ENCODE assay signal across 8 cellular contexts in genomic region chr9:26893030-26893676, GRCh38. TPM values are rescaled to one million over a fixed set of nuclear protein-coding genes. Genes with fewer than 3 reads are reported as not detected.
DNase-seq lines count a peak whose midpoint lies in the region; ATAC-seq, FAIRE-seq and TF ChIP-seq lines count a peak whose summit lies in the region.

No MANE protein-coding gene starts in this region.

- H3K4ac ChIP-seq in H1 (replicated peaks; ENCODE audit: insufficient read length, low read depth, low read length), result no peak overlapping the region

- no peaks in the 10 kb centered on the region for H3K79me1 ChIP-seq in H1 (ENCODE audit: low read depth, low read length)

- H3K27ac ChIP-seq in DND-41 (ENCODE audit: low read length) (peak overlapping the region; percentile 99), H1 (ENCODE audit: low read depth, low read length) (peak overlapping the region; percentile 96), ovary (peak overlapping the region in 1 of 2 donors; percentile 94)

- intact Hi-C loops in ovary (cut with DNase I), result no loop called here

- DNase-seq in DND-41 (no peak), NB4 (ENCODE audit: low read depth) (peak; percentile 0), H1 (ENCODE audit: low read depth in 1 of 2, low spot score in 2 of 2) (no peak), ovary (no peak), COR-L47 (lab: John Stamatoyannopoulos, UW) (no peak), NCI-H2081 (lab: John Stamatoyannopoulos, UW) (no peak)

- no peak overlapping the region for H2BK12ac ChIP-seq in H1 (ENCODE audit: low read depth, low read length)

- H3K14ac ChIP-seq in H1 (ENCODE audit: insufficient read length), result no peak overlapping the region

- CTCF ChIA-PET in H1 (lab: Charles Lee; ENCODE audit: partially characterized antibody), result interaction anchor here (0.8 to 3.0 kb wide), 3 partner anchors 19 to 82 kb away, joined by 3 to 23 read pairs (median 3); no protein-coding TSS in a partner anchor

- H2AK5ac ChIP-seq in H1 (ENCODE audit: low read depth, low read length), result 0 out of 2 replicates have a peak overlapping the region, but pooled peaks have one; percentile 10

- H3K4me2 ChIP-seq in DND-41 (ENCODE audit: insufficient read depth, low read length) (peak overlapping the region; percentile 66), H1 (ENCODE audit: insufficient read depth in 1 of 2, low read depth in 2 of 2, low read length in 2 of 2) (peak overlapping the region; percentile 64 to 76)

- no peak overlapping the region for H4K5ac ChIP-seq in H1 (ENCODE audit: insufficient read length, low read depth, low read length)

- no peak for FAIRE-seq in H1 (lab: Jason Lieb, UNC)

- no peak for ATAC-seq in DND-41 (ENCODE audit: insufficient read depth, low read depth)
- ATAC-seq in HG03045 (IDR thresholded peaks at IDR 0.05; ENCODE audit: unreplicated experiment), result no peak
- no peak for ATAC-seq in GM18861 (IDR thresholded peaks at IDR 0.05; ENCODE audit: unreplicated experiment)

- H3K79me2 ChIP-seq in DND-41 (ENCODE audit: insufficient read depth, low read length) (peaks cover 41% of the 10 kb centered on the region), H1 (ENCODE audit: control insufficient read depth in 1 of 2, insufficient read depth in 2 of 2, low read length in 2 of 2) (peaks cover 11 to 38% of the 10 kb centered on the region in 2 experiments)

- H4K20me1 ChIP-seq in DND-41 (ENCODE audit: insufficient read depth, low read length), result peaks cover 5% of the 10 kb centered on the region; the same call in 1 of the 2 replicates
- peaks cover 0 to 1% of the 10 kb centered on the region in 2 experiments for H4K20me1 ChIP-seq in H1 (replicated peaks in 1 of 2; ENCODE audit: control insufficient read depth in 1 of 2, insufficient read depth in 2 of 2, low read length in 2 of 2)

- H2BK15ac ChIP-seq in H1 (ENCODE audit: low read length), result no peak overlapping the region

- no peaks in the 10 kb centered on the region for H3K9me3 ChIP-seq in DND-41 (ENCODE audit: insufficient read depth, low read length, severe bottlenecking)
- no peaks in the 10 kb centered on the region for H3K9me3 ChIP-seq in H1 (ENCODE audit: insufficient read depth in 2 of 2, low read depth in 1 of 2, low read length in 1 of 2)
- no peaks in the 10 kb centered on the region for H3K9me3 ChIP-seq in ovary

- no peak overlapping the region for H2BK120ac ChIP-seq in H1 (replicated peaks; ENCODE audit: low read depth, low read length)

- H3K27me3 ChIP-seq in DND-41 (ENCODE audit: insufficient read depth, low read length, poor library complexity) (no peaks in the 10 kb centered on the region), H1 (replicated peaks in 1 of 4; ENCODE audit: control insufficient read depth in 3 of 4, extremely low read depth in 1 of 4, insufficient read depth in 3 of 4, low read length in 3 of 4) (no peaks in the 10 kb centered on the region), ovary (no peaks in the 10 kb centered on the region)

- TF ChIP-seq POLR2A in NB4 (IDR thresholded peaks at IDR 0.05; ENCODE audit: extremely low read depth, insufficient read length), result no peak
- TF ChIP-seq POLR2A in H1 (IDR thresholded peaks at IDR 0.05; ENCODE audit: control extremely low read depth in 1 of 2, low read depth in 2 of 2, low read length in 2 of 2), result no peak
- TF ChIP-seq POLR2A in ovary (IDR thresholded peaks at IDR 0.05), result no peak

- no peak overlapping the region for H3K18ac ChIP-seq in H1 (ENCODE audit: extremely low read depth, low read length)

- peak overlapping the region; percentile 67 to 96 for H3K4me3 ChIP-seq in DND-41 (ENCODE audit: low read depth in 1 of 2, low read length in 2 of 2)
- peak overlapping the region; percentile 79 for H3K4me3 ChIP-seq in NB4 (ENCODE audit: low read depth, low read length)
- peak overlapping the region; percentile 88 to 99 (median 92) for H3K4me3 ChIP-seq in H1 (ENCODE audit: extremely low read depth in 1 of 4, insufficient read depth in 2 of 4, low read depth in 3 of 4, low read length in 4 of 4)
- H3K4me3 ChIP-seq in ovary, result peak overlapping the region; percentile 82

- 25% methylated on average over 7 of the region's 7 CpGs; no CpG with 5 or more reads in 1 of the 2 experiments for WGBS in H1 (ENCODE audit: extremely low coverage in 1 of 2, insufficient coverage in 1 of 2, insufficient read length in 1 of 2, insufficient replicate concordance in 2 of 2, low coverage in 1 of 2, low lambda C conversion rate in 2 of 2, missing lambda C conversion rate in 1 of 2), 2 experiments
- 18 to 28% (median 20%) methylated on average over 7 of the region's 7 CpGs for WGBS in ovary, 3 donors

- TF ChIP-seq EP300 in H1 (IDR thresholded peaks at IDR 0.05; ENCODE audit: borderline replicate concordance in 1 of 2, low read depth in 2 of 2, low read length in 2 of 2) (no peak), ovary (IDR thresholded peaks at IDR 0.05) (peak; percentile 4)

- no peak for TF ChIP-seq CTCF in DND-41 (IDR thresholded peaks at IDR 0.05; ENCODE audit: borderline replicate concordance, extremely low read depth, low read length, poor library complexity, severe bottlenecking)
- no peak for TF ChIP-seq CTCF in NB4 (IDR thresholded peaks at IDR 0.05; ENCODE audit: low read depth, low read length)
- no peak for TF ChIP-seq CTCF in H1 (IDR thresholded peaks at IDR 0.05; ENCODE audit: control extremely low read depth in 1 of 3, insufficient read depth in 1 of 3, low read depth in 1 of 3, low read length in 3 of 3)
- TF ChIP-seq CTCF in ovary (IDR thresholded peaks at IDR 0.05), result no peak

- H2AFZ ChIP-seq in DND-41 (ENCODE audit: low read depth, low read length) (peak overlapping the region; percentile 98), H1 (ENCODE audit: low read length) (0 out of 2 replicates have a peak overlapping the region, but pooled peaks have one; percentile 24)

- H2BK20ac ChIP-seq in H1 (ENCODE audit: low read length), result no peak overlapping the region

- H3K23ac ChIP-seq in H1 (ENCODE audit: insufficient read length), result no peak overlapping the region

- no peak overlapping the region for H4K8ac ChIP-seq in H1 (ENCODE audit: extremely low read depth, insufficient read depth, low read length)

- H3K23me2 ChIP-seq in H1 (ENCODE audit: low read depth, low read length), result peaks cover 4% of the 10 kb centered on the region

- peaks cover 4% of the 10 kb centered on the region; the same call in 1 of the 2 replicates for H3K36me3 ChIP-seq in DND-41 (ENCODE audit: insufficient read depth, low read length)
- H3K36me3 ChIP-seq in H1 (ENCODE audit: control insufficient read depth in 2 of 4, insufficient read depth in 4 of 4, low read length in 3 of 4), result no peaks in the 10 kb centered on the region; a peak in 1 of 8 replicates
- no peaks in the 10 kb centered on the region for H3K36me3 ChIP-seq in ovary

- H4K91ac ChIP-seq in H1 (replicated peaks; ENCODE audit: insufficient read length, low read length), result no peak overlapping the region

- TF ChIP-seq RAD21 in H1 (IDR thresholded peaks at IDR 0.05 in 1 of 2, conservative IDR thresholded peaks at IDR 0.05 in 1 of 2; ENCODE audit: low read depth in 2 of 2, low read length in 2 of 2), result no peak

- H2BK5ac ChIP-seq in H1 (ENCODE audit: low read depth, low read length), result no peak overlapping the region

- POLR2A ChIA-PET in H1 (lab: Charles Lee; ENCODE audit: partially characterized antibody), result interaction anchor here (0.7 to 5.2 kb wide), 8 partner anchors 9 to 170 kb away, joined by 3 to 39 read pairs (median 6); partner anchors contain the start of genes IFT74 and PLAA

- H3K4me1 ChIP-seq in DND-41 (ENCODE audit: insufficient read depth, low read length), result peaks cover 34% of the 10 kb centered on the region
- peaks cover 0 to 3% (median 2%) of the 10 kb centered on the region in 4 experiments; a peak in 1 of 7 replicates for H3K4me1 ChIP-seq in H1 (replicated peaks in 1 of 4; ENCODE audit: control insufficient read depth in 3 of 4, insufficient read depth in 4 of 4, low read length in 3 of 4)
- H3K4me1 ChIP-seq in ovary (ENCODE audit: insufficient read depth), result peaks cover 2% of the 10 kb centered on the region

- H3K9ac ChIP-seq in DND-41 (ENCODE audit: low read depth, low read length) (peak overlapping the region; percentile 98), H1 (replicated peaks in 1 of 4; ENCODE audit: extremely low read depth in 1 of 4, low read depth in 3 of 4, low read length in 3 of 4) (peak overlapping the region; percentile 58 to 98 (median 82); a peak in 6 of 7 replicates)

- H3K56ac ChIP-seq in H1 (replicated peaks; ENCODE audit: insufficient read length, low read depth, low read length), result no peak overlapping the region

TF ChIP-seq in H1, 55 proteins besides CTCF, POLR2A, EP300 and RAD21:
- TF ChIP-seq TCF12 (IDR thresholded peaks at IDR 0.05; ENCODE audit: low read depth, low read length), result no peak
- no peak for TF ChIP-seq SIX5 (IDR thresholded peaks at IDR 0.05; ENCODE audit: low read depth, low read length)
- no peak for TF ChIP-seq FOSL1 (IDR thresholded peaks at IDR 0.05; ENCODE audit: insufficient read depth, low read depth, low read length)
- no peak for TF ChIP-seq RXRA (IDR thresholded peaks at IDR 0.05; ENCODE audit: insufficient read depth, low read depth, low read length)

RNA-seq across cellular contexts. Expression of gene CAAP1, which starts 0.6 kb away (rescaled TPM):
- 34.1 and 36.7 TPM in 2 replicates for total RNA-seq in H1 (2021; fragmentation: NEBNext Ultra II Directional; extraction: Animal tissue kit (Norgen Biotek cat#: 25700))
- polyA plus RNA-seq in H1 (2011; rRNA removed), result 9.5 and 13.8 TPM in 2 replicates
- 20.7 TPM for polyA plus RNA-seq in H1 (2011; cell fraction: cytosol; rRNA removed)
- polyA plus RNA-seq in H1 (2011; cell fraction: nucleus; rRNA removed), result 23.5 TPM
- 27.2 to 37.0 TPM (median 35.4 TPM) in 4 replicates for polyA plus RNA-seq in H1 (2012, experiment 1 of 2)
- 6.9 TPM for polyA plus RNA-seq in H1 (2012, experiment 2 of 2)
- 24.3 TPM for polyA plus RNA-seq in H1 (2013, experiment 1 of 2)
- 22.1 TPM for polyA plus RNA-seq in H1 (2013, experiment 2 of 2)
- polyA minus RNA-seq in H1 (2011; rRNA and poly(A)+ RNA removed), result 6.6 and 7.8 TPM in 2 replicates
- 24.2 TPM for polyA minus RNA-seq in H1 (2011; cell fraction: cytosol; rRNA and poly(A)+ RNA removed)
- polyA minus RNA-seq in H1 (2011; cell fraction: nucleus; rRNA and poly(A)+ RNA removed), result 32.2 TPM
- total RNA-seq in ovary, result 10 to 100 TPM in 5 of 7 donors, 1 to 10 TPM in 2; 8.5 to 15.0 (median 10.5) TPM
- polyA plus RNA-seq in ovary, result 10 to 100 TPM in 1 of 2 donors, 1 to 10 TPM in 1; 6.7 to 14.0 TPM

RNA-seq across cellular contexts. Expression of gene PLAA, which starts 53.9 kb away (rescaled TPM):
- total RNA-seq in H1 (2021; fragmentation: NEBNext Ultra II Directional; extraction: Animal tissue kit (Norgen Biotek cat#: 25700)), result 64.2 and 64.5 TPM in 2 replicates
- polyA plus RNA-seq in H1 (2011; rRNA removed), result 19.2 and 20.1 TPM in 2 replicates
- 28.1 TPM for polyA plus RNA-seq in H1 (2011; cell fraction: cytosol; rRNA removed)
- polyA plus RNA-seq in H1 (2011; cell fraction: nucleus; rRNA removed), result 20.7 TPM
- 39.5 to 62.0 TPM (median 44.3 TPM) in 4 replicates for polyA plus RNA-seq in H1 (2012, experiment 1 of 2)
- 5.3 TPM for polyA plus RNA-seq in H1 (2012, experiment 2 of 2)
- 31.9 TPM for polyA plus RNA-seq in H1 (2013, experiment 1 of 2)
- 32.4 TPM for polyA plus RNA-seq in H1 (2013, experiment 2 of 2)
- polyA minus RNA-seq in H1 (2011; rRNA and poly(A)+ RNA removed), result 38.6 and 54.1 TPM in 2 replicates
- polyA minus RNA-seq in H1 (2011; cell fraction: cytosol; rRNA and poly(A)+ RNA removed), result 37.7 TPM
- polyA minus RNA-seq in H1 (2011; cell fraction: nucleus; rRNA and poly(A)+ RNA removed), result 53.0 TPM
- total RNA-seq in ovary, result 10 to 100 TPM; 13.6 to 25.2 (median 20.2) TPM
- 10 to 100 TPM; 11.6 to 27.2 TPM for polyA plus RNA-seq in ovary
